Comparison of ENCODE assay signal across 35 cellular contexts in genomic region chr1:103424645-103425044, GRCh38.
"Had no signal": no experiment of that assay in that cellular context is flagged by ENCODE, and none has a peak within 500 bp of the region (broad histone marks: within the 10 kb centered on the region; RNA-seq: fewer than 3 reads in every experiment).

No MANE protein-coding gene starts in this region.

- H3K4me3 ChIP-seq: cardiac muscle cell, MG63, PC-9 had no signal

- H3K27ac ChIP-seq: cardiac muscle cell, PC-9, RWPE1 had no signal

- H3K27ac Mint-ChIP-seq: activated B cell treated with CpG ODN at 0.5 μM for 24 hours; activated CD4-positive, alpha-beta memory T cell treated with anti-CD3 and anti-CD28 coated beads, Interleukin-2, amount 10 ng/mL, durations not matched to agents 7 days and 5 days; activated CD8-positive, alpha-beta memory T cell treated with anti-CD3 and anti-CD28 coated beads, Interleukin-2, amount 10 ng/mL, durations not matched to agents 7 days and 5 days; activated naive CD8-positive, alpha-beta T cell treated with anti-CD3 and anti-CD28 coated beads for 36 hours; activated T-cell treated with anti-CD3 and anti-CD28 coated beads, Interleukin-2, amount 50 U/mL, for 72 hours; activated T-helper 17 cell treated with anti-CD3 and anti-CD28 coated beads, Interleukin-2, amount 50 U/mL, for 72 hours had no signal

- H3K4me2 ChIP-seq: PC-9 had no signal

- H3K27me3 Mint-ChIP-seq: activated B cell treated with CpG ODN at 0.5 μM for 24 hours; activated CD4-positive, alpha-beta memory T cell treated with anti-CD3 and anti-CD28 coated beads, Interleukin-2, amount 10 ng/mL, durations not matched to agents 7 days and 5 days; activated CD8-positive, alpha-beta memory T cell treated with anti-CD3 and anti-CD28 coated beads, Interleukin-2, amount 10 ng/mL, durations not matched to agents 7 days and 5 days; activated naive CD8-positive, alpha-beta T cell treated with anti-CD3 and anti-CD28 coated beads for 36 hours; activated T-helper 17 cell treated with anti-CD3 and anti-CD28 coated beads, Interleukin-2, amount 50 U/mL, for 72 hours; central memory CD8-positive, alpha-beta T cell had no signal

- DNase-seq: activated B cell treated with CpG ODN at 0.5 μM for 24 hours; activated CD4-positive, alpha-beta memory T cell treated with anti-CD3 and anti-CD28 coated beads, Interleukin-2, amount 10 ng/mL, durations not matched to agents 7 days and 5 days; activated CD4-positive, alpha-beta T cell treated with anti-CD3 and anti-CD28 coated beads for 4 hours; activated CD4-positive, alpha-beta T cell treated with anti-CD3 and anti-CD28 coated beads, Interleukin-2, amount 50 U/mL, for 1 hour; activated CD4-positive, CD25-positive, alpha-beta regulatory T cell treated with anti-CD3 and anti-CD28 coated beads, Interleukin-2, amount 50 U/mL, for 72 hours; activated CD8-positive, alpha-beta memory T cell treated with anti-CD3 and anti-CD28 coated beads for 24 hours; activated CD8-positive, alpha-beta memory T cell treated with anti-CD3 and anti-CD28 coated beads, Interleukin-2, amount 10 ng/mL, durations not matched to agents 7 days and 5 days; activated CD8-positive, alpha-beta memory T cell treated with anti-CD3 and anti-CD28 coated beads, Interleukin-2, amount 50 U/mL, for 48 hours; activated effector memory CD4-positive, alpha-beta T cell treated with anti-CD3 and anti-CD28 coated beads, Interleukin-2, amount 50 U/mL, for 16 hours; activated naive CD4-positive, alpha-beta T cell; activated naive CD4-positive, alpha-beta T cell treated with anti-CD3 and anti-CD28 coated beads, Interleukin-2, amount 50 U/mL, for 16 hours; activated naive CD8-positive, alpha-beta T cell treated with anti-CD3 and anti-CD28 coated beads for 36 hours; activated T-cell treated with anti-CD3 and anti-CD28 coated beads, Interleukin-2, amount 50 U/mL, for 72 hours; amniotic stem cell; aorta; Karpas-422; KBM-7; MG63; NCI-H1048; NCI-H1105 treated with DMSO at 0.1 percent for 48 hours; NCI-H1436; NCI-H1694; NCI-H1930; NCI-H2081 treated with DMSO at 0.1 percent for 48 hours; NCI-H226; NCI-H524 treated with DMSO at 0.1 percent for 48 hours; PC-9; SIG-M5; SW 1271; T1000 had no signal

- H3K9me3 Mint-ChIP-seq: activated CD4-positive, alpha-beta memory T cell treated with anti-CD3 and anti-CD28 coated beads, Interleukin-2, amount 10 ng/mL, durations not matched to agents 7 days and 5 days had no signal

- H3K4me3 Mint-ChIP-seq: activated B cell treated with CpG ODN at 0.5 μM for 24 hours; activated CD4-positive, alpha-beta memory T cell treated with anti-CD3 and anti-CD28 coated beads, Interleukin-2, amount 10 ng/mL, durations not matched to agents 7 days and 5 days; activated CD8-positive, alpha-beta memory T cell treated with anti-CD3 and anti-CD28 coated beads, Interleukin-2, amount 10 ng/mL, durations not matched to agents 7 days and 5 days; activated naive CD8-positive, alpha-beta T cell treated with anti-CD3 and anti-CD28 coated beads for 36 hours; activated T-cell treated with anti-CD3 and anti-CD28 coated beads, Interleukin-2, amount 50 U/mL, for 72 hours; activated T-helper 17 cell treated with anti-CD3 and anti-CD28 coated beads, Interleukin-2, amount 50 U/mL, for 72 hours; central memory CD8-positive, alpha-beta T cell had no signal

- ATAC-seq: activated CD8-positive, alpha-beta memory T cell treated with anti-CD3 and anti-CD28 coated beads, Interleukin-2, amount 10 ng/mL, durations not matched to agents 7 days and 5 days; activated T-cell treated with anti-CD3 and anti-CD28 coated beads, Interleukin-2, amount 50 U/mL, for 72 hours; activated T-helper 17 cell treated with anti-CD3 and anti-CD28 coated beads, Interleukin-2, amount 50 U/mL, for 72 hours; Right ventricle myocardium inferior had no signal

- H2AFZ ChIP-seq: PC-9 had no signal

- H3K27me3 ChIP-seq: cardiac muscle cell, MG63 had no signal

- H3K36me3 Mint-ChIP-seq: activated CD8-positive, alpha-beta memory T cell treated with anti-CD3 and anti-CD28 coated beads, Interleukin-2, amount 10 ng/mL, durations not matched to agents 7 days and 5 days; activated naive CD8-positive, alpha-beta T cell treated with anti-CD3 and anti-CD28 coated beads for 36 hours had no signal

- H3K4me1 Mint-ChIP-seq: activated B cell treated with CpG ODN at 0.5 μM for 24 hours; activated CD4-positive, alpha-beta memory T cell treated with anti-CD3 and anti-CD28 coated beads, Interleukin-2, amount 10 ng/mL, durations not matched to agents 7 days and 5 days; activated CD8-positive, alpha-beta memory T cell treated with anti-CD3 and anti-CD28 coated beads, Interleukin-2, amount 10 ng/mL, durations not matched to agents 7 days and 5 days; activated naive CD8-positive, alpha-beta T cell treated with anti-CD3 and anti-CD28 coated beads for 36 hours; activated T-helper 17 cell treated with anti-CD3 and anti-CD28 coated beads, Interleukin-2, amount 50 U/mL, for 72 hours; central memory CD8-positive, alpha-beta T cell had no signal

- H3K36me3 ChIP-seq: cardiac muscle cell, MG63 had no signal

- H3K9me3 ChIP-seq: MG63 had no signal
